In genomic region chr6:19210849-19211590, GRCh38 we compare ENCODE assay signal across 12 cellular contexts.
A peak's percentile ranks its signal among the peaks of the same experiment; 100 is the strongest.
DNase-seq lines count a peak whose midpoint lies in the region; ATAC-seq and TF ChIP-seq lines count a peak whose summit lies in the region.
"Had no signal": no experiment of that assay in that cellular context is flagged by ENCODE, and none has a peak within 500 bp of the region (broad histone marks: within the 10 kb centered on the region; RNA-seq: fewer than 3 reads in every experiment).

No MANE protein-coding gene starts in this region.

- no peaks in the 10 kb centered on the region for H3K9me3 Mint-ChIP-seq in activated CD4-positive, alpha-beta T cell treated with anti-CD3 and anti-CD28 coated beads, Interleukin-2, amount 10 ng/mL, durations not matched to agents 7 days and 5 days
- H3K9me3 Mint-ChIP-seq in endothelial cell (ENCODE audit: unreplicated experiment): no peaks in the 10 kb centered on the region

- H3K79me2 ChIP-seq in Loucy (ENCODE audit: insufficient read depth, low read length): no peaks in the 10 kb centered on the region

- 90 to 93% (median 90%) methylated on average over 14 of the region's 14 CpGs for WGBS in psoas muscle, 3 donors

- intact Hi-C loops in psoas muscle (cut with DNase I): no loop called here

- no peaks in the 10 kb centered on the region for H3K4me1 Mint-ChIP-seq in activated CD4-positive, alpha-beta T cell treated with anti-CD3 and anti-CD28 coated beads, Interleukin-2, amount 10 ng/mL, durations not matched to agents 7 days and 5 days
- no peaks in the 10 kb centered on the region for H3K4me1 Mint-ChIP-seq in endothelial cell (ENCODE audit: unreplicated experiment)
- H3K4me1 Mint-ChIP-seq: B cell, memory B cell had no signal

- no peaks in the 10 kb centered on the region for H3K36me3 Mint-ChIP-seq in activated CD4-positive, alpha-beta T cell treated with anti-CD3 and anti-CD28 coated beads, Interleukin-2, amount 10 ng/mL, durations not matched to agents 7 days and 5 days (ENCODE audit: low read depth)
- no peaks in the 10 kb centered on the region for H3K36me3 Mint-ChIP-seq in endothelial cell (ENCODE audit: low read depth, unreplicated experiment)
- H3K36me3 Mint-ChIP-seq: IgD-negative memory B cell, memory B cell had no signal

- H3K9me3 ChIP-seq in Loucy (ENCODE audit: insufficient read depth, low read depth, low read length) (no peaks in the 10 kb centered on the region), psoas muscle (no peaks in the 10 kb centered on the region)

- no peak overlapping the region for H3K9ac ChIP-seq in Loucy (ENCODE audit: low read depth, low read length, poor library complexity, severe bottlenecking)

- no peaks in the 10 kb centered on the region for H3K9me2 ChIP-seq in Loucy (replicated peaks; ENCODE audit: low read depth, low read length)

- no peak overlapping the region for H3K4me2 ChIP-seq in Loucy (ENCODE audit: low read depth, low read length, poor library complexity, severe bottlenecking)

- H3K27ac ChIP-seq in psoas muscle: no peak overlapping the region

- DNase-seq in activated CD4-positive, alpha-beta T cell treated with anti-CD3 and anti-CD28 coated beads, Interleukin-2, amount 10 ng/mL, durations not matched to agents 7 days and 5 days: peak; percentile 7
- no peak for DNase-seq in activated CD4-positive, alpha-beta T cell treated with anti-CD3 and anti-CD28 coated beads, Interleukin-2, amount 50 U/mL, for 1 hour
- peak; percentile 50 for DNase-seq in endothelial cell (ENCODE audit: low spot score)
- peak in 1 of 2 donors; percentile 47 for DNase-seq in psoas muscle
- DNase-seq in SKM-1 treated with dmso at 0.1 percent for 144 hours (lab: John Stamatoyannopoulos, UW; ENCODE audit: unreplicated experiment): no peak
- no peak for DNase-seq in NCI-H1092 (lab: John Stamatoyannopoulos, UW)
- DNase-seq: cortex of kidney had no signal

- H3K4me1 ChIP-seq in Loucy (ENCODE audit: insufficient read depth, low read length, poor library complexity, severe bottlenecking) (no peaks in the 10 kb centered on the region), psoas muscle (no peaks in the 10 kb centered on the region)

- H3K36me3 ChIP-seq in Loucy (ENCODE audit: insufficient read depth, low read length) (no peaks in the 10 kb centered on the region), psoas muscle (ENCODE audit: insufficient read depth in 1 of 2, low read depth in 1 of 2) (no peaks in the 10 kb centered on the region)

- no peak overlapping the region for H3K27ac Mint-ChIP-seq in activated CD4-positive, alpha-beta T cell treated with anti-CD3 and anti-CD28 coated beads, Interleukin-2, amount 10 ng/mL, durations not matched to agents 7 days and 5 days
- no peak overlapping the region for H3K27ac Mint-ChIP-seq in endothelial cell (ENCODE audit: unreplicated experiment)
- H3K27ac Mint-ChIP-seq: B cell, memory B cell had no signal

- CTCF ChIA-PET in activated CD4-positive, alpha-beta T cell treated with anti-CD3 and anti-CD28 coated beads, Interleukin-2, amount 10 ng/mL, durations not matched to agents 7 days and 5 days (lab: Charles Lee): no interaction called here

- H2AFZ ChIP-seq in Loucy (ENCODE audit: low read length): no peak overlapping the region

- POLR2A ChIA-PET in activated CD4-positive, alpha-beta T cell treated with anti-CD3 and anti-CD28 coated beads, Interleukin-2, amount 10 ng/mL, durations not matched to agents 7 days and 5 days (lab: Charles Lee): no interaction called here

- no peak overlapping the region for H3K4me3 Mint-ChIP-seq in activated CD4-positive, alpha-beta T cell treated with anti-CD3 and anti-CD28 coated beads, Interleukin-2, amount 10 ng/mL, durations not matched to agents 7 days and 5 days
- no peak overlapping the region for H3K4me3 Mint-ChIP-seq in endothelial cell (ENCODE audit: unreplicated experiment)
- H3K4me3 Mint-ChIP-seq: B cell, IgD-negative memory B cell, memory B cell had no signal

- H3K4me3 ChIP-seq in Loucy (ENCODE audit: low read length, poor library complexity, severe bottlenecking) (no peak overlapping the region), psoas muscle (no peak overlapping the region)

- H3K27me3 ChIP-seq in Loucy (ENCODE audit: insufficient read depth, low read length, poor library complexity, severe bottlenecking): no peaks in the 10 kb centered on the region
- no peaks in the 10 kb centered on the region for H3K27me3 ChIP-seq in psoas muscle (ENCODE audit: insufficient read depth in 3 of 3, low read length in 2 of 3)

- H3F3A ChIP-seq in Loucy (ENCODE audit: low read depth): no peaks in the 10 kb centered on the region

- TF ChIP-seq CTCF in Loucy (conservative IDR thresholded peaks at IDR 0.05; ENCODE audit: low read length): peak; percentile 61
- peak; percentile 57 for TF ChIP-seq CTCF in endothelial cell (IDR thresholded peaks at IDR 0.05; ENCODE audit: unreplicated experiment)
- TF ChIP-seq CTCF in psoas muscle (IDR thresholded peaks at IDR 0.05): peak; percentile 14

- no peak for ATAC-seq in psoas muscle
- no peak for ATAC-seq in GM19324 (IDR thresholded peaks at IDR 0.05; ENCODE audit: low FRiP score, unreplicated experiment)

- no peaks in the 10 kb centered on the region for H3K27me3 Mint-ChIP-seq in activated CD4-positive, alpha-beta T cell treated with anti-CD3 and anti-CD28 coated beads, Interleukin-2, amount 10 ng/mL, durations not matched to agents 7 days and 5 days
- no peaks in the 10 kb centered on the region for H3K27me3 Mint-ChIP-seq in endothelial cell (ENCODE audit: unreplicated experiment)
- H3K27me3 Mint-ChIP-seq: B cell, IgD-negative memory B cell, memory B cell had no signal

- H4K20me1 ChIP-seq in Loucy (ENCODE audit: insufficient read depth, low read length, poor library complexity, severe bottlenecking): no peaks in the 10 kb centered on the region

Comparison
In these comparisons a context has a peak if more than half of its experiments do, and no peak if none do; other contexts are left out.
1. DNase-seq: peak in activated CD4-positive, alpha-beta T cell treated with anti-CD3 and anti-CD28 coated beads, Interleukin-2, amount 10 ng/mL, durations not matched to agents 7 days and 5 days (single experiment) and endothelial cell (single experiment); none in activated CD4-positive, alpha-beta T cell treated with anti-CD3 and anti-CD28 coated beads, Interleukin-2, amount 50 U/mL, for 1 hour (single experiment), SKM-1 treated with dmso at 0.1 percent for 144 hours (single experiment) and NCI-H1092 (single experiment).
2. Peak in every context shown above with its lines, with median percentiles within 50 percentile points of each other: CTCF ChIP-seq.